Comparison of ENCODE assay signal across 8 cellular contexts in the genomic region with DNA sequence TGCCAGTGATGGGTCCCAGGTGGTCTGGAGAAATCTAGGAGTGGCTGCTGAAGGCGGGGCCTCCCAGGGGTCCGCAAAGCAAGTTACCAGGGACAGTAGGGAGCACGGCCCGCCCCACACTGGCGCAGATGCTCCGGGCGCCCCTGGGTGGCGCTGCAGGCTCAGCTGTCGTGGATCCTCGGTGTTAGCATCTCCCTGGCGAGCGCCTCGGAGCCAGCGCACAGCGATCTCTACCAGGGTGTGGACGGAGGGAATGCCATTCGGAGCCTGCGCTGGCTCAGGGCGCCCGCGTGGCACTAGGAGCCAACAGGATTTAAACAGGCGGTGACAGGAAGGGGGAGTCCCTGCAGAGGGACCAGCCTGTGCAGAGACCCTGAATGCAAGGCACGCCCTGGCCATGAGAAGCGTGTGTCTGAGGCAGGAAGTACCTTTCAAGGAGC. TPM values are rescaled to one million over a fixed set of nuclear protein-coding genes. Genes with fewer than 3 reads are reported as not detected.
DNase-seq lines count a peak whose midpoint lies in the region; ATAC-seq and TF ChIP-seq lines count a peak whose summit lies in the region.

No MANE protein-coding gene starts in this region.

- H3K4me3 Mint-ChIP-seq in CD4-positive, alpha-beta T cell: peak overlapping the region; percentile 13
- H3K4me3 Mint-ChIP-seq in activated T-helper 17 cell treated with anti-CD3 and anti-CD28 coated beads, Interleukin-2, amount 50 U/mL, for 72 hours: peak overlapping the region; percentile 53

- H3K9me3 Mint-ChIP-seq in CD4-positive, alpha-beta T cell: no peaks in the 10 kb centered on the region
- H3K9me3 Mint-ChIP-seq in activated T-helper 17 cell treated with anti-CD3 and anti-CD28 coated beads, Interleukin-2, amount 50 U/mL, for 72 hours: no peaks in the 10 kb centered on the region

- POLR2A ChIA-PET in CD4-positive, alpha-beta T cell (lab: Charles Lee): no interaction called here

- H4K20me1 ChIP-seq in Karpas-422 (ENCODE audit: insufficient read depth, low read depth, low read length): peaks cover 4% of the 10 kb centered on the region; the same call in 1 of the 2 replicates

- H2BK15ac ChIP-seq in neuronal stem cell (ENCODE audit: low read length): no peak overlapping the region

- H3K36me3 ChIP-seq in Karpas-422 (ENCODE audit: insufficient read depth, low read length): no peaks in the 10 kb centered on the region
- H3K36me3 ChIP-seq in neuronal stem cell (replicated peaks in 1 of 2; ENCODE audit: control insufficient read depth in 2 of 2, insufficient read depth in 2 of 2, low read length in 2 of 2): peaks cover 10 to 14% of the 10 kb centered on the region in 2 donors

- H3K9ac ChIP-seq in Karpas-422 (ENCODE audit: low read length) (peak overlapping the region; percentile 48), neuronal stem cell (ENCODE audit: low read depth, low read length, poor library complexity) (peak overlapping the region; percentile 84)

- peak; percentile 97 for ATAC-seq in CD4-positive, alpha-beta T cell (ENCODE audit: poor library complexity)
- peak; percentile 67 for ATAC-seq in GM21367 (IDR thresholded peaks at IDR 0.05; ENCODE audit: unreplicated experiment)
- peak; percentile 94 for ATAC-seq in activated T-helper 17 cell treated with anti-CD3 and anti-CD28 coated beads, Interleukin-2, amount 50 U/mL, for 72 hours (replicated peaks)

- H2AFZ ChIP-seq in Karpas-422 (ENCODE audit: low read length): peak overlapping the region; percentile 81
- peak overlapping the region; percentile 77 for H2AFZ ChIP-seq in neuronal stem cell (ENCODE audit: low read length)

- H3K4ac ChIP-seq in neuronal stem cell (ENCODE audit: low read length): no peak overlapping the region

- TF ChIP-seq CTCF in CD4-positive, alpha-beta T cell (IDR thresholded peaks at IDR 0.05): peak; percentile 57
- TF ChIP-seq CTCF in foreskin fibroblast (IDR thresholded peaks at IDR 0.05; ENCODE audit: low read depth, low read length): peak; percentile 90

- H3K27ac Mint-ChIP-seq in CD4-positive, alpha-beta T cell: no peak overlapping the region
- H3K27ac Mint-ChIP-seq in activated T-helper 17 cell treated with anti-CD3 and anti-CD28 coated beads, Interleukin-2, amount 50 U/mL, for 72 hours: no peak overlapping the region

- no CpG with 5 or more reads among the region's 24 CpGs for WGBS in neuronal stem cell (ENCODE audit: extremely low coverage in 2 of 2, insufficient read length in 2 of 2, insufficient replicate concordance in 1 of 2), 2 donors

- no peaks in the 10 kb centered on the region for H3K36me3 Mint-ChIP-seq in CD4-positive, alpha-beta T cell (ENCODE audit: low read depth)
- H3K36me3 Mint-ChIP-seq in activated T-helper 17 cell treated with anti-CD3 and anti-CD28 coated beads, Interleukin-2, amount 50 U/mL, for 72 hours (ENCODE audit: low read depth): no peaks in the 10 kb centered on the region

- no peak overlapping the region for H2BK5ac ChIP-seq in neuronal stem cell (ENCODE audit: low read length)

- H3K4me2 ChIP-seq in Karpas-422 (ENCODE audit: low read depth, low read length, poor library complexity, severe bottlenecking) (peak overlapping the region; percentile 66), neuronal stem cell (ENCODE audit: insufficient read depth, low read length, poor library complexity, severe bottlenecking) (no peak overlapping the region)

- CTCF ChIA-PET in CD4-positive, alpha-beta T cell (lab: Charles Lee): interaction anchor here (1.0 to 3.2 kb wide), 8 partner anchors 9 to 485 kb away, joined by 3 to 36 read pairs (median 7); no protein-coding TSS in a partner anchor

- H3K79me1 ChIP-seq in neuronal stem cell (ENCODE audit: low read depth, low read length): peaks cover 3% of the 10 kb centered on the region

- H3K18ac ChIP-seq in neuronal stem cell (ENCODE audit: low read length): peak overlapping the region; percentile 89

- peak overlapping the region; percentile 60 for H2AK5ac ChIP-seq in neuronal stem cell (ENCODE audit: low read depth, low read length)

- H2BK12ac ChIP-seq in neuronal stem cell (ENCODE audit: low read length): no peak overlapping the region

- H3K4me1 ChIP-seq in Karpas-422 (ENCODE audit: low read length) (peaks cover 12% of the 10 kb centered on the region), neuronal stem cell (ENCODE audit: control insufficient read depth in 2 of 2, insufficient read depth in 1 of 2, low read depth in 1 of 2, low read length in 2 of 2) (peaks cover 12 to 16% of the 10 kb centered on the region in 2 donors)

- DNase-seq in CD4-positive, alpha-beta T cell: peak; percentile 38 to 65 (median 44)
- peak; percentile 91 for DNase-seq in Karpas-422
- DNase-seq in RKO (ENCODE audit: low spot score): peak; percentile 27
- DNase-seq in foreskin fibroblast: peak; percentile 81 to 95
- DNase-seq in neuronal stem cell (ENCODE audit: low spot score): peak; percentile 76
- peak; percentile 48 for DNase-seq in stromal cell of bone marrow (ENCODE audit: low read depth)

- no peaks in the 10 kb centered on the region for H3K27me3 ChIP-seq in CD4-positive, alpha-beta T cell (ENCODE audit: control insufficient read depth, insufficient read depth, low read length)
- H3K27me3 ChIP-seq in Karpas-422 (ENCODE audit: low read length) (no peaks in the 10 kb centered on the region), neuronal stem cell (ENCODE audit: control insufficient read depth in 3 of 3, insufficient read depth in 3 of 3, low read depth in 1 of 3, low read length in 3 of 3) (peaks cover 0 to 3% (median 0%) of the 10 kb centered on the region in 3 experiments)

- no peak overlapping the region for H3K14ac ChIP-seq in neuronal stem cell (ENCODE audit: low read length)

- intact Hi-C loops in CD4-positive, alpha-beta T cell (cut with DNase I, micrococcal nuclease): loop anchor here in 1 of 2 experiments (1.0 to 10.0 kb wide), 3 partner anchors 237 to 508 kb away; no protein-coding TSS in a partner anchor

- no peaks in the 10 kb centered on the region for H3K9me3 ChIP-seq in CD4-positive, alpha-beta T cell (ENCODE audit: control insufficient read depth, low read length)
- H3K9me3 ChIP-seq in Karpas-422 (ENCODE audit: low read length) (no peaks in the 10 kb centered on the region), neuronal stem cell (replicated peaks in 1 of 2; ENCODE audit: control insufficient read depth in 2 of 2, insufficient read depth in 1 of 2, low read depth in 1 of 2, low read length in 2 of 2) (no peaks in the 10 kb centered on the region)

- H3K4me3 ChIP-seq in Karpas-422 (ENCODE audit: low read length) (peak overlapping the region; percentile 39; the same call in 1 of the 2 replicates), foreskin fibroblast (ENCODE audit: low read depth in 1 of 2, low read length in 2 of 2) (peak overlapping the region; percentile 2 to 30), neuronal stem cell (ENCODE audit: low read length in 2 of 2) (peak overlapping the region in 1 of 2 donors; percentile 10)

- H3K27me3 Mint-ChIP-seq in CD4-positive, alpha-beta T cell: peaks cover 7% of the 10 kb centered on the region
- no peaks in the 10 kb centered on the region for H3K27me3 Mint-ChIP-seq in activated T-helper 17 cell treated with anti-CD3 and anti-CD28 coated beads, Interleukin-2, amount 50 U/mL, for 72 hours

- peak overlapping the region; percentile 61 for H3K23ac ChIP-seq in neuronal stem cell (ENCODE audit: low read depth, low read length, poor library complexity)

- H3K27ac ChIP-seq in CD4-positive, alpha-beta T cell (ENCODE audit: low read depth, low read length): no peak overlapping the region
- H3K27ac ChIP-seq in Karpas-422 (ENCODE audit: low read length) (no peak overlapping the region), neuronal stem cell (replicated peaks; ENCODE audit: low read length) (no peak overlapping the region)

- no peak overlapping the region for H4K91ac ChIP-seq in neuronal stem cell (ENCODE audit: low read depth, low read length, poor library complexity)

- no peak overlapping the region for H4K8ac ChIP-seq in neuronal stem cell (ENCODE audit: low read depth, low read length)

- H3K9me2 ChIP-seq in Karpas-422 (replicated peaks; ENCODE audit: insufficient read depth, low read length): no peaks in the 10 kb centered on the region

- no peak overlapping the region for H2BK120ac ChIP-seq in neuronal stem cell (ENCODE audit: low read depth, low read length)

- no peaks in the 10 kb centered on the region for H3K79me2 ChIP-seq in Karpas-422 (ENCODE audit: low read length)

- H3K4me1 Mint-ChIP-seq in CD4-positive, alpha-beta T cell (ENCODE audit: low read depth): peaks cover 5% of the 10 kb centered on the region
- peaks cover 7% of the 10 kb centered on the region for H3K4me1 Mint-ChIP-seq in activated T-helper 17 cell treated with anti-CD3 and anti-CD28 coated beads, Interleukin-2, amount 50 U/mL, for 72 hours

RNA-seq across cellular contexts. Expression of a gene that starts 20.2 kb away (rescaled TPM):
- 1 to 10 TPM; 6.9 TPM for total RNA-seq in CD4-positive, alpha-beta T cell
- 39.5 and 70.4 TPM in 2 replicates for total RNA-seq in Karpas-422 (2014; rRNA removed; shearing (Covaris generic); ENCODE audit: low replicate concordance)
- 10 to 100 TPM in 1 of 2 donors, 1 to 10 TPM in 1; 3.6 to 24.7 TPM for total RNA-seq in activated T-helper 17 cell treated with anti-CD3 and anti-CD28 coated beads, Interleukin-2, amount 50 U/mL, for 72 hours
- 25.1 TPM for polyA plus RNA-seq in neuronal stem cell (2013, experiment 1 of 2)
- 25.6 TPM for polyA plus RNA-seq in neuronal stem cell (2013, experiment 2 of 2)

RNA-seq across cellular contexts. Expression of a gene that starts 43.1 kb away (rescaled TPM):
- under 1 TPM; 0.08 to 0.33 TPM for total RNA-seq in CD4-positive, alpha-beta T cell
- total RNA-seq in Karpas-422 (2014; rRNA removed; shearing (Covaris generic); ENCODE audit: low replicate concordance): 74.0 and 75.7 TPM in 2 replicates
- 10 to 100 TPM in 1 of 2 donors, 1 to 10 TPM in 1; 9.4 to 58.3 TPM for total RNA-seq in activated T-helper 17 cell treated with anti-CD3 and anti-CD28 coated beads, Interleukin-2, amount 50 U/mL, for 72 hours
- polyA plus RNA-seq in neuronal stem cell (2013, experiment 1 of 2): 515 TPM
- 508 TPM for polyA plus RNA-seq in neuronal stem cell (2013, experiment 2 of 2)

RNA-seq across cellular contexts. Expression of a gene that starts 46.2 kb away (rescaled TPM):
- total RNA-seq in CD4-positive, alpha-beta T cell: not detected
- not detected in 2 replicates for total RNA-seq in Karpas-422 (2014; rRNA removed; shearing (Covaris generic); ENCODE audit: low replicate concordance)
- not detected for total RNA-seq in activated T-helper 17 cell treated with anti-CD3 and anti-CD28 coated beads, Interleukin-2, amount 50 U/mL, for 72 hours
- polyA plus RNA-seq in neuronal stem cell (2013, experiment 1 of 2): 2.4 TPM
- 3.5 TPM for polyA plus RNA-seq in neuronal stem cell (2013, experiment 2 of 2)

RNA-seq across cellular contexts. Expression of a gene that starts 54.4 kb away (rescaled TPM):
- total RNA-seq in CD4-positive, alpha-beta T cell: under 1 TPM; 0.56 to 0.77 TPM
- total RNA-seq in Karpas-422 (2014; rRNA removed; shearing (Covaris generic); ENCODE audit: low replicate concordance): 80.3 and 99.6 TPM in 2 replicates
- total RNA-seq in activated T-helper 17 cell treated with anti-CD3 and anti-CD28 coated beads, Interleukin-2, amount 50 U/mL, for 72 hours: 10 to 100 TPM in 1 of 2 donors, 1 to 10 TPM in 1; 5.6 to 22.9 TPM
- polyA plus RNA-seq in neuronal stem cell (2013, experiment 1 of 2): 171 TPM
- polyA plus RNA-seq in neuronal stem cell (2013, experiment 2 of 2): 174 TPM

Comparison
In these comparisons a context has a peak if more than half of its experiments do, and no peak if none do; other contexts are left out.
1. DNase-seq: peak in every context shown above with its lines; median percentile 91 in Karpas-422; 88 in foreskin fibroblast; 76 in neuronal stem cell; 48 in stromal cell of bone marrow; 44 in CD4-positive, alpha-beta T cell; 27 in RKO.
2. RNA of a gene that starts 43.1 kb away (total RNA-seq): 74.0 to 75.7 TPM in Karpas-422 and 9.4 to 58.3 TPM in activated T-helper 17 cell treated with anti-CD3 and anti-CD28 coated beads, Interleukin-2, amount 50 U/mL, for 72 hours; 0.08 to 0.33 TPM in CD4-positive, alpha-beta T cell; every median in the first group is over 4 times any median in the second.
3. Peak in every context shown above with its lines, with median percentiles within 50 percentile points of each other: ATAC-seq.